Comparison of ENCODE assay signal across 8 cellular contexts in the genomic region with DNA sequence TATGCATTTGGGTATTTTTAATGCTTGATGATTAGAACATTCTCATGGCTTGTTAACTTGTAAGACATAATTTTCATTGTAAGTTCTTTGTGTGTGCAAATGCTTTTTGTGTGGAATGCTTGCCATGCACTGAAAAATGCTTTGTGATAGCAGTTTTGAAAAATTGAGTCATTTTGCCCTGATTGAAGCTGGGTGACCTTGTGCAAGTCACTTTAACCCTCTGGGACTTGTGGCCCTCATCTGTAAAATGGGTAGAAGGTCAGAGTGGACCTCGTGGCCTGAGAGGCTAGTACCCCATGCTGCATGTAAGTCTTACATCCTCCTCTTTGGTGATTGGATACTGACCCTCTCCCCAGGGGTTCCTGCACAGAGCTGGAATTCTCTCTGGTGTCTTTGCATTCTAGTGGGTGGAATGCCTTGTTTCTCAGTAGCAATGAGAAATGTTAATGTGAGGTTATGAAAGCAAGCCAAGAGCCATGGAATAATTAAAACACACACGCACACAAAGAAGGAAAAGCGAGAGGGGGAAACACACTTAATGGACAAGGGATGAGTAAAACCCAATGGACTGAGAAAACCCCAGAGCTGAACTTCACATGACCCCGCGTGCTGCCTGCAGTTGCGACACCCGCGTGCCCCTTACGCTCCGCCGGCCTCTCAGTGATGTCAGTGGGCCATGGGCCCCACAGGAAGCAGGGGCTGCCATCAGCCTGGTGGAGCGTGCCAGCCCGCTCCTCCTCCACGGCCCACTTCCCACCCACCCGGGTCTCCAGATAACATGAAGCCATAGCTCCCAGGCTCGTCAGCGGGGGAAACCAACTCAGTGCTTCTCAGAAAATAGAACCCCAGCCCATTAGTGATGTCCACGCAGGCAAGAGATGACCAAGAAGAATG. TPM values are rescaled to one million over a fixed set of nuclear protein-coding genes. Genes with fewer than 3 reads are reported as not detected.
A peak's percentile ranks its signal among the peaks of the same experiment; 100 is the strongest.
DNase-seq lines count a peak whose midpoint lies in the region; ATAC-seq and TF ChIP-seq lines count a peak whose summit lies in the region.

No MANE protein-coding gene starts in this region.

- H3K9ac ChIP-seq in HCT116 (ENCODE audit: low read length): peak overlapping the region; percentile 76

- H3K27ac ChIP-seq in HCT116 (ENCODE audit: low read depth, low read length) (peak overlapping the region; percentile 48), PC-9 (peak overlapping the region; percentile 100)

- CTCF ChIA-PET in HCT116 (lab: Charles Lee): no interaction called here
- CTCF ChIA-PET in PC-9 (lab: Charles Lee): interaction anchor here (0.6 kb wide), 1 partner anchor 29 kb away, joined by 5 read pairs; no protein-coding TSS in a partner anchor

- no peak overlapping the region for H3K4me3 ChIP-seq in HCT116 (replicated peaks in 1 of 2; ENCODE audit: low read depth in 1 of 2, low read length in 2 of 2)
- no peak overlapping the region for H3K4me3 ChIP-seq in PC-9
- no peak overlapping the region for H3K4me3 ChIP-seq in fibroblast of mammary gland (ENCODE audit: control insufficient read depth, low read depth, low read length)

- H3F3A ChIP-seq in PC-9 (ENCODE audit: insufficient read depth, low read depth): peaks cover 71% of the 10 kb centered on the region

- H3K9me2 ChIP-seq in HCT116 (ENCODE audit: insufficient read depth) (no peaks in the 10 kb centered on the region), PC-9 (ENCODE audit: insufficient read depth) (no peaks in the 10 kb centered on the region)

- TF ChIP-seq CTCF in HCT116 (IDR thresholded peaks at IDR 0.05 in 2 of 3, conservative IDR thresholded peaks at IDR 0.05 in 1 of 3; ENCODE audit: borderline replicate concordance in 1 of 3, insufficient read depth in 1 of 3, low read depth in 2 of 3, low read length in 2 of 3) (no peak), PC-9 (conservative IDR thresholded peaks at IDR 0.05) (no peak), fibroblast of mammary gland (conservative IDR thresholded peaks at IDR 0.05; ENCODE audit: control insufficient read depth, insufficient read depth, low read depth, low read length) (no peak)

- no peak for TF ChIP-seq POLR2A in HCT116 (IDR thresholded peaks at IDR 0.05; ENCODE audit: borderline replicate concordance, extremely low read depth, insufficient read depth, insufficient read length)

- H3K79me2 ChIP-seq in HCT116 (ENCODE audit: insufficient read depth, low read length): peaks cover 89% of the 10 kb centered on the region
- H3K79me2 ChIP-seq in PC-9 (ENCODE audit: low read depth): peaks cover 79% of the 10 kb centered on the region

- POLR2A ChIA-PET in HCT116 (lab: Charles Lee) (interaction anchor here (1.0 to 1.3 kb wide), 3 partner anchors 15 to 17 kb away, joined by 3 to 4 read pairs (median 3); no protein-coding TSS in a partner anchor), PC-9 (lab: Charles Lee; ENCODE audit: unreplicated experiment) (interaction anchor here (0.5 kb wide), 1 partner anchor 41 kb away, joined by 9 read pairs; no protein-coding TSS in a partner anchor)

- H3K4me1 ChIP-seq in HCT116 (ENCODE audit: control insufficient read depth in 1 of 2, insufficient read depth in 2 of 2, low read length in 2 of 2) (peaks cover 71 to 91% of the 10 kb centered on the region in 2 experiments), PC-9 (replicated peaks; ENCODE audit: insufficient read depth) (peaks cover 67% of the 10 kb centered on the region)

- intact Hi-C loops in HCT116 (cut with micrococcal nuclease): loop anchor here (10.0 kb wide), 1 partner anchor 195 kb away; no protein-coding TSS in a partner anchor
- intact Hi-C loops in PC-9 (cut with micrococcal nuclease; ENCODE audit: unreplicated experiment): loop anchor here (5.0 to 10.0 kb wide), 3 partner anchors 83 to 195 kb away; no protein-coding TSS in a partner anchor
- intact Hi-C loops in posterior vena cava (cut with DNase I): no loop called here

- ATAC-seq in HCT116 (0 out of 2 replicates have a peak, but pooled peaks have one; percentile 6), HG02938 (IDR thresholded peaks at IDR 0.05; ENCODE audit: unreplicated experiment) (no peak)

- peak; percentile 94 for DNase-seq in ELR (ENCODE audit: low read depth)
- DNase-seq in HCT116 (ENCODE audit: low read depth, low spot score): no peak
- DNase-seq in PC-9: peak in 1 of 2 experiments; percentile 36
- DNase-seq in fibroblast of mammary gland (ENCODE audit: low read depth): peak; percentile 99
- peak; percentile 93 for DNase-seq in posterior vena cava (ENCODE audit: low spot score)
- DNase-seq in superior temporal gyrus (ENCODE audit: extremely low spot score): no peak
- no peak for DNase-seq in dedifferentiated amniotic fluid mesenchymal stem cell (ENCODE audit: extremely low spot score)

- H3K9me3 ChIP-seq in HCT116 (ENCODE audit: control insufficient read depth in 1 of 2, insufficient read depth in 1 of 2, low read depth in 1 of 2, low read length in 2 of 2): peaks cover 0 to 13% of the 10 kb centered on the region in 2 experiments; a peak in 1 of 4 replicates
- H3K9me3 ChIP-seq in PC-9 (ENCODE audit: insufficient read depth, low read depth): peaks cover 7% of the 10 kb centered on the region; the same call in 1 of the 2 replicates

- TF ChIP-seq RAD21 in HCT116 (IDR thresholded peaks at IDR 0.05; ENCODE audit: low read depth): no peak

- H2AFZ ChIP-seq in HCT116 (ENCODE audit: low read depth, low read length, poor library complexity, severe bottlenecking) (no peak overlapping the region), PC-9 (no peak overlapping the region)

- BruUV-seq in HCT116 (replicated peaks; lab: Mats Ljungman, UMichigan) (no TSS peak), PC-9 (replicated peaks; lab: Mats Ljungman, UMichigan) (no TSS peak)

- H4K20me1 ChIP-seq in HCT116 (ENCODE audit: insufficient read depth) (no peaks in the 10 kb centered on the region), PC-9 (ENCODE audit: insufficient read depth) (no peaks in the 10 kb centered on the region)

- RAD21 ChIA-PET in HCT116 (lab: Charles Lee; ENCODE audit: low non-redundant PET in 1 of 2, low total read pairs in 2 of 2, uncharacterized antibody in 2 of 2, unreplicated experiment in 2 of 2): no interaction called here

- H3K27me3 ChIP-seq in HCT116 (ENCODE audit: insufficient read depth, low read length) (no peaks in the 10 kb centered on the region), PC-9 (ENCODE audit: insufficient read depth, low read depth) (no peaks in the 10 kb centered on the region)

- H3K4me2 ChIP-seq in HCT116 (ENCODE audit: low read length) (peak overlapping the region; percentile 73), PC-9 (peak overlapping the region; percentile 86)

- H3K36me3 ChIP-seq in HCT116 (ENCODE audit: control insufficient read depth in 1 of 2, insufficient read depth in 2 of 2, low read length in 2 of 2) (peaks cover 0 to 14% of the 10 kb centered on the region in 2 experiments; a peak in 2 of 4 replicates), PC-9 (ENCODE audit: low read depth) (peaks cover 36% of the 10 kb centered on the region)

TF ChIP-seq in HCT116, 20 proteins besides CTCF, POLR2A, EP300 and RAD21:
- no peak for TF ChIP-seq CBX3 (IDR thresholded peaks at IDR 0.05; ENCODE audit: low read depth)
- TF ChIP-seq SP1 (IDR thresholded peaks at IDR 0.05; ENCODE audit: low read depth): no peak
- no peak for TF ChIP-seq ZNF274 (IDR thresholded peaks at IDR 0.05; ENCODE audit: low read depth, low read length)
- no peak for TF ChIP-seq FOSL1 (IDR thresholded peaks at IDR 0.05; ENCODE audit: low read depth)

RNA-seq across cellular contexts. Expression of a gene that starts 44.0 kb away (rescaled TPM):
- total RNA-seq in HCT116 (2021; ENCODE audit: unreplicated experiment): 89.2 TPM
- 54.4 and 57.6 TPM in 2 replicates for polyA plus RNA-seq in HCT116 (2012)
- total RNA-seq in PC-9 (2021): 99.5 and 109 TPM in 2 replicates
- 10 to 100 TPM; 56.3 to 62.7 TPM for total RNA-seq in posterior vena cava

Comparison
In these comparisons a context has a peak if more than half of its experiments do, and no peak if none do; other contexts are left out.
1. DNase-seq: peak in ELR (single experiment), fibroblast of mammary gland (single experiment) and posterior vena cava (single experiment); none in HCT116 (single experiment), superior temporal gyrus (single experiment) and dedifferentiated amniotic fluid mesenchymal stem cell (single experiment).
2. intact Hi-C loops: an anchor here in HCT116 (10.0 kb wide) and PC-9 (5.0 to 10.0 kb wide); none called in posterior vena cava.